ENCODE assay signal across 33 cellular contexts in the genomic region with DNA sequence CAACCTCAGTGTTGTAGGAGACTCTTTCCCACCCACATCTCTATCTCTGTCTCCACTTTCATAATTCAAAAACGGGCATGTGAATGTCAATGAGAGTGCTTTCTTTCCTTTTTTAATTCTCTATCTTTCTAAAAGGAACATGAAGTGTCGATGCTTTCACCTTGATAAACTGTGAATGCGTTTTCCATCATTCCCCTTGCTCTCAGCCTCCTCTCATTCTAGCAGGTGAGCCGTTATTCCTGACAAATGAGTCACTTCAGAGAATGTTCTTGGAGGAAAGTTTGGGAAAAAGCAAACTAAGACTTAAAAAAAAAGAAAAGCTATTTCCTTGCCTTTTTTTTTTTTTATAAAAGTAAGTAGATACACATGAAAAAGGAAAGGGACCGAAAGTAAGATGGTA.
"Had no signal": no experiment of that assay in that cellular context is flagged by ENCODE, and none has a peak within 500 bp of the region (broad histone marks: within the 10 kb centered on the region; RNA-seq: fewer than 3 reads in every experiment).

No MANE protein-coding gene starts in this region.

- H3K27ac ChIP-seq: ascending aorta, cardiac muscle cell, VCaP had no signal

- H3K4me1 ChIP-seq: ascending aorta had no signal

- H3K4me3 ChIP-seq: ascending aorta, cardiac muscle cell had no signal

- H3K36me3 ChIP-seq: ascending aorta, cardiac muscle cell had no signal

- DNase-seq: activated B cell treated with CpG ODN at 0.5 μM for 24 hours; activated CD4-positive, alpha-beta memory T cell treated with anti-CD3 and anti-CD28 coated beads, Interleukin-2, amount 10 ng/mL, durations not matched to agents 7 days and 5 days; activated CD4-positive, alpha-beta T cell treated with anti-CD3 and anti-CD28 coated beads for 48 hours; activated CD4-positive, alpha-beta T cell treated with anti-CD3 and anti-CD28 coated beads, Interleukin-2, amount 10 ng/mL, durations not matched to agents 7 days and 5 days; activated CD4-positive, alpha-beta T cell treated with anti-CD3 and anti-CD28 coated beads, Interleukin-2, amount 50 U/mL, for 48 hours; activated CD4-positive, CD25-positive, alpha-beta regulatory T cell treated with anti-CD3 and anti-CD28 coated beads, Interleukin-2, amount 50 U/mL, for 72 hours; activated CD8-positive, alpha-beta memory T cell treated with anti-CD3 and anti-CD28 coated beads for 24 hours; activated CD8-positive, alpha-beta memory T cell treated with anti-CD3 and anti-CD28 coated beads, Interleukin-2, amount 10 ng/mL, durations not matched to agents 7 days and 5 days; activated CD8-positive, alpha-beta memory T cell treated with anti-CD3 and anti-CD28 coated beads, Interleukin-2, amount 50 U/mL, for 48 hours; activated CD8-positive, alpha-beta T cell treated with anti-CD3 and anti-CD28 coated beads, Interleukin-2, amount 10 ng/mL, durations not matched to agents 7 days and 5 days; activated effector memory CD4-positive, alpha-beta T cell treated with Interleukin-2 at 50 U/mL for 16 hours; activated gamma-delta T cell; activated naive CD4-positive, alpha-beta T cell treated with anti-CD3 and anti-CD28 coated beads, Interleukin-2, amount 10 ng/mL, durations not matched to agents 7 days and 5 days; activated naive CD4-positive, alpha-beta T cell treated with Interleukin-2 at 50 U/mL for 16 hours; activated naive CD8-positive, alpha-beta T cell treated with anti-CD3 and anti-CD28 coated beads, Interleukin-2, amount 10 ng/mL, durations not matched to agents 7 days and 5 days; activated naive CD8-positive, alpha-beta T cell treated with anti-CD3 and anti-CD28 coated beads, Interleukin-2, amount 50 U/mL, for 24 hours; activated T-cell treated with anti-CD3 and anti-CD28 coated beads, Interleukin-2, amount 50 U/mL, for 24 hours; activated T-cell treated with anti-CD3 and anti-CD28 coated beads, Interleukin-2, amount 50 U/mL, for 48 hours; amygdala; anterior cingulate cortex; central memory CD4-positive, alpha-beta T cell; T-helper 1 cell; T-helper 2 cell; T-helper 9 cell had no signal

- H3K27ac Mint-ChIP-seq: activated B cell treated with CpG ODN at 0.5 μM for 24 hours; activated CD4-positive, alpha-beta memory T cell treated with anti-CD3 and anti-CD28 coated beads, Interleukin-2, amount 10 ng/mL, durations not matched to agents 7 days and 5 days; activated CD4-positive, alpha-beta T cell treated with anti-CD3 and anti-CD28 coated beads, Interleukin-2, amount 10 ng/mL, durations not matched to agents 7 days and 5 days; activated CD8-positive, alpha-beta memory T cell treated with anti-CD3 and anti-CD28 coated beads, Interleukin-2, amount 10 ng/mL, durations not matched to agents 7 days and 5 days; activated CD8-positive, alpha-beta T cell treated with anti-CD3 and anti-CD28 coated beads, Interleukin-2, amount 10 ng/mL, durations not matched to agents 7 days and 5 days; activated naive CD4-positive, alpha-beta T cell treated with anti-CD3 and anti-CD28 coated beads, Interleukin-2, amount 10 ng/mL, durations not matched to agents 7 days and 5 days; activated naive CD4-positive, alpha-beta T cell treated with anti-CD3 and anti-CD28 coated beads, Interleukin-2, amount 50 U/mL, for 24 hours; activated naive CD8-positive, alpha-beta T cell; activated naive CD8-positive, alpha-beta T cell treated with anti-CD3 and anti-CD28 coated beads, Interleukin-2, amount 10 ng/mL, durations not matched to agents 7 days and 5 days; activated naive CD8-positive, alpha-beta T cell treated with anti-CD3 and anti-CD28 coated beads, Interleukin-2, amount 50 U/mL, for 24 hours; activated T-cell treated with anti-CD3 and anti-CD28 coated beads, Interleukin-2, amount 50 U/mL, for 24 hours; activated T-helper 2 cell treated with anti-CD3 and anti-CD28 coated beads, Interferon-gamma antibody, Interleukin-2, Interleukin-4, amounts not matched to agents 10 μg/mL and 5 μg/mL and 100 μg/mL, durations not matched to agents 14 hours and 24 hours and 36 hours; brain; T-helper 1 cell treated with Interleukin-12 subunit alpha and Interleukin-12 subunit beta and Interleukin-4 antibody, amounts not matched to agents 30 μg/mL and 1 μg/mL, for 36 hours; T-helper 2 cell treated with Interferon-gamma antibody and Interleukin-4, amounts not matched to agents 5 μg/mL and 100 μg/mL, for 36 hours had no signal

- H3K36me3 Mint-ChIP-seq: activated CD8-positive, alpha-beta memory T cell treated with anti-CD3 and anti-CD28 coated beads, Interleukin-2, amount 10 ng/mL, durations not matched to agents 7 days and 5 days; activated naive CD4-positive, alpha-beta T cell treated with anti-CD3 and anti-CD28 coated beads, Interleukin-2, amount 10 ng/mL, durations not matched to agents 7 days and 5 days; activated naive CD4-positive, alpha-beta T cell treated with anti-CD3 and anti-CD28 coated beads, Interleukin-2, amount 50 U/mL, for 24 hours; activated naive CD8-positive, alpha-beta T cell; activated naive CD8-positive, alpha-beta T cell treated with anti-CD3 and anti-CD28 coated beads, Interleukin-2, amount 10 ng/mL, durations not matched to agents 7 days and 5 days; brain had no signal

- H3K27me3 ChIP-seq: ascending aorta, cardiac muscle cell had no signal

- H3K4me3 Mint-ChIP-seq: activated B cell treated with CpG ODN at 0.5 μM for 24 hours; activated CD4-positive, alpha-beta memory T cell treated with anti-CD3 and anti-CD28 coated beads, Interleukin-2, amount 10 ng/mL, durations not matched to agents 7 days and 5 days; activated CD4-positive, alpha-beta T cell treated with anti-CD3 and anti-CD28 coated beads, Interleukin-2, amount 10 ng/mL, durations not matched to agents 7 days and 5 days; activated CD8-positive, alpha-beta memory T cell treated with anti-CD3 and anti-CD28 coated beads, Interleukin-2, amount 10 ng/mL, durations not matched to agents 7 days and 5 days; activated CD8-positive, alpha-beta T cell treated with anti-CD3 and anti-CD28 coated beads, Interleukin-2, amount 10 ng/mL, durations not matched to agents 7 days and 5 days; activated naive CD4-positive, alpha-beta T cell treated with anti-CD3 and anti-CD28 coated beads, Interleukin-2, amount 10 ng/mL, durations not matched to agents 7 days and 5 days; activated naive CD4-positive, alpha-beta T cell treated with anti-CD3 and anti-CD28 coated beads, Interleukin-2, amount 50 U/mL, for 24 hours; activated naive CD8-positive, alpha-beta T cell; activated naive CD8-positive, alpha-beta T cell treated with anti-CD3 and anti-CD28 coated beads, Interleukin-2, amount 10 ng/mL, durations not matched to agents 7 days and 5 days; activated naive CD8-positive, alpha-beta T cell treated with anti-CD3 and anti-CD28 coated beads, Interleukin-2, amount 50 U/mL, for 24 hours; activated T-cell treated with anti-CD3 and anti-CD28 coated beads, Interleukin-2, amount 50 U/mL, for 24 hours; brain; T-helper 1 cell treated with Interleukin-12 subunit alpha and Interleukin-12 subunit beta and Interleukin-4 antibody, amounts not matched to agents 30 μg/mL and 1 μg/mL, for 36 hours; T-helper 2 cell treated with Interferon-gamma antibody and Interleukin-4, amounts not matched to agents 5 μg/mL and 100 μg/mL, for 36 hours had no signal

- ATAC-seq: activated CD8-positive, alpha-beta memory T cell treated with anti-CD3 and anti-CD28 coated beads, Interleukin-2, amount 10 ng/mL, durations not matched to agents 7 days and 5 days; activated CD8-positive, alpha-beta T cell treated with anti-CD3 and anti-CD28 coated beads, Interleukin-2, amount 10 ng/mL, durations not matched to agents 7 days and 5 days; activated naive CD8-positive, alpha-beta T cell treated with anti-CD3 and anti-CD28 coated beads, Interleukin-2, amount 50 U/mL, for 24 hours had no signal

- H3K9me3 Mint-ChIP-seq: activated CD4-positive, alpha-beta memory T cell treated with anti-CD3 and anti-CD28 coated beads, Interleukin-2, amount 10 ng/mL, durations not matched to agents 7 days and 5 days; activated CD4-positive, alpha-beta T cell treated with anti-CD3 and anti-CD28 coated beads, Interleukin-2, amount 10 ng/mL, durations not matched to agents 7 days and 5 days; activated naive CD4-positive, alpha-beta T cell treated with anti-CD3 and anti-CD28 coated beads, Interleukin-2, amount 10 ng/mL, durations not matched to agents 7 days and 5 days; activated naive CD4-positive, alpha-beta T cell treated with anti-CD3 and anti-CD28 coated beads, Interleukin-2, amount 50 U/mL, for 24 hours; activated naive CD8-positive, alpha-beta T cell treated with anti-CD3 and anti-CD28 coated beads, Interleukin-2, amount 50 U/mL, for 24 hours; activated T-helper 2 cell treated with anti-CD3 and anti-CD28 coated beads, Interferon-gamma antibody, Interleukin-2, Interleukin-4, amounts not matched to agents 10 μg/mL and 5 μg/mL and 100 μg/mL, durations not matched to agents 14 hours and 24 hours and 36 hours; T-helper 1 cell treated with Interleukin-12 subunit alpha and Interleukin-12 subunit beta and Interleukin-4 antibody, amounts not matched to agents 30 μg/mL and 1 μg/mL, for 36 hours; T-helper 2 cell treated with Interferon-gamma antibody and Interleukin-4, amounts not matched to agents 5 μg/mL and 100 μg/mL, for 36 hours had no signal

- H3K27me3 Mint-ChIP-seq: activated B cell treated with CpG ODN at 0.5 μM for 24 hours; activated CD4-positive, alpha-beta memory T cell treated with anti-CD3 and anti-CD28 coated beads, Interleukin-2, amount 10 ng/mL, durations not matched to agents 7 days and 5 days; activated CD8-positive, alpha-beta memory T cell treated with anti-CD3 and anti-CD28 coated beads, Interleukin-2, amount 10 ng/mL, durations not matched to agents 7 days and 5 days; activated naive CD4-positive, alpha-beta T cell treated with anti-CD3 and anti-CD28 coated beads, Interleukin-2, amount 10 ng/mL, durations not matched to agents 7 days and 5 days; activated naive CD4-positive, alpha-beta T cell treated with anti-CD3 and anti-CD28 coated beads, Interleukin-2, amount 50 U/mL, for 24 hours; activated naive CD8-positive, alpha-beta T cell treated with anti-CD3 and anti-CD28 coated beads, Interleukin-2, amount 10 ng/mL, durations not matched to agents 7 days and 5 days; activated naive CD8-positive, alpha-beta T cell treated with anti-CD3 and anti-CD28 coated beads, Interleukin-2, amount 50 U/mL, for 24 hours; activated T-cell treated with anti-CD3 and anti-CD28 coated beads, Interleukin-2, amount 50 U/mL, for 24 hours had no signal

- H3K4me1 Mint-ChIP-seq: activated B cell treated with CpG ODN at 0.5 μM for 24 hours; activated CD4-positive, alpha-beta memory T cell treated with anti-CD3 and anti-CD28 coated beads, Interleukin-2, amount 10 ng/mL, durations not matched to agents 7 days and 5 days; activated CD4-positive, alpha-beta T cell treated with anti-CD3 and anti-CD28 coated beads, Interleukin-2, amount 10 ng/mL, durations not matched to agents 7 days and 5 days; activated CD8-positive, alpha-beta memory T cell treated with anti-CD3 and anti-CD28 coated beads, Interleukin-2, amount 10 ng/mL, durations not matched to agents 7 days and 5 days; activated naive CD4-positive, alpha-beta T cell treated with anti-CD3 and anti-CD28 coated beads, Interleukin-2, amount 10 ng/mL, durations not matched to agents 7 days and 5 days; activated naive CD4-positive, alpha-beta T cell treated with anti-CD3 and anti-CD28 coated beads, Interleukin-2, amount 50 U/mL, for 24 hours; activated naive CD8-positive, alpha-beta T cell treated with anti-CD3 and anti-CD28 coated beads, Interleukin-2, amount 10 ng/mL, durations not matched to agents 7 days and 5 days; activated naive CD8-positive, alpha-beta T cell treated with anti-CD3 and anti-CD28 coated beads, Interleukin-2, amount 50 U/mL, for 24 hours; brain had no signal
